ENCODE assay signal across 19 cellular contexts in genomic region chr22:50688448-50688847, GRCh38. TPM values are rescaled to one million over a fixed set of nuclear protein-coding genes. Genes with fewer than 3 reads are reported as not detected.
DNase-seq lines count a peak whose midpoint lies in the region; ATAC-seq and TF ChIP-seq lines count a peak whose summit lies in the region.
"Had no signal": no experiment of that assay in that cellular context is flagged by ENCODE, and none has a peak within 500 bp of the region (broad histone marks: within the 10 kb centered on the region; RNA-seq: fewer than 3 reads in every experiment).

No MANE protein-coding gene starts in this region.

- no TSS peak for BruUV-seq in PC-3 (replicated peaks; lab: Mats Ljungman, UMichigan)

- POLR2A ChIA-PET in PC-3 (lab: Charles Lee; ENCODE audit: unreplicated experiment): no interaction called here

- no peaks in the 10 kb centered on the region for H3K79me2 ChIP-seq in PC-3 (ENCODE audit: low read length)

- H3K27ac ChIP-seq in effector memory CD4-positive, alpha-beta T cell (ENCODE audit: insufficient read depth, low read length, poor library complexity, severe bottlenecking): no peak overlapping the region
- H3K27ac ChIP-seq in PC-3 (ENCODE audit: low read length): no peak overlapping the region

- H2AFZ ChIP-seq in PC-3 (ENCODE audit: low read length): no peak overlapping the region

- no peaks in the 10 kb centered on the region for H3K4me1 ChIP-seq in effector memory CD4-positive, alpha-beta T cell (ENCODE audit: control insufficient read depth, insufficient read depth, low read length, poor library complexity, severe bottlenecking)
- H3K4me1 ChIP-seq in PC-3 (ENCODE audit: insufficient read depth, low read length): no peaks in the 10 kb centered on the region

- intact Hi-C loops in posterior vena cava (cut with DNase I) (no loop called here), PC-3 (cut with micrococcal nuclease) (no loop called here)

- no peak overlapping the region for H3K4me3 ChIP-seq in effector memory CD4-positive, alpha-beta T cell (ENCODE audit: insufficient read depth, low read depth, low read length, poor library complexity, severe bottlenecking)
- H3K4me3 ChIP-seq in PC-3 (ENCODE audit: low read length): no peak overlapping the region

- CTCF ChIA-PET in PC-3 (lab: Charles Lee): no interaction called here

- H4K20me1 ChIP-seq in PC-3 (ENCODE audit: low read length): no peaks in the 10 kb centered on the region

- H3K4me2 ChIP-seq in PC-3 (ENCODE audit: low read length): no peak overlapping the region

- H3K9ac ChIP-seq in PC-3 (ENCODE audit: low read length): no peak overlapping the region

- H3K9me2 ChIP-seq in PC-3 (replicated peaks; ENCODE audit: low read length): no peaks in the 10 kb centered on the region

- TF ChIP-seq CTCF in PC-3 (conservative IDR thresholded peaks at IDR 0.05; ENCODE audit: low read depth, low read length): no peak

- no peaks in the 10 kb centered on the region for H3K27me3 ChIP-seq in effector memory CD4-positive, alpha-beta T cell (replicated peaks; ENCODE audit: control insufficient read depth, insufficient read depth, low read length, poor library complexity, severe bottlenecking)
- no peaks in the 10 kb centered on the region for H3K27me3 ChIP-seq in PC-3 (ENCODE audit: low read length)

- no peaks in the 10 kb centered on the region for H3F3A ChIP-seq in PC-3 (ENCODE audit: low read length, unreplicated experiment)

- no peaks in the 10 kb centered on the region for H3K36me3 ChIP-seq in effector memory CD4-positive, alpha-beta T cell (ENCODE audit: control insufficient read depth, insufficient read depth, low read length)
- no peaks in the 10 kb centered on the region for H3K36me3 ChIP-seq in PC-3 (ENCODE audit: low read depth, low read length)

- ATAC-seq in esophagus mucosa: peak; percentile 29
- no peak for ATAC-seq in PC-3
- ATAC-seq: HepG2 had no signal

- peak; percentile 2 for DNase-seq in stimulated activated CD4-positive, alpha-beta T cell treated with anti-CD3 and anti-CD28 coated beads, Interleukin-4, amount 100 ng/mL, for 24 hours
- no peak for DNase-seq in stimulated activated CD4-positive, alpha-beta T cell treated with anti-CD3 and anti-CD28 coated beads, Interleukin-15, amount 100 ng/mL, for 24 hours
- peak; percentile 58 for DNase-seq in posterior vena cava (ENCODE audit: low spot score)
- DNase-seq in effector memory CD4-positive, alpha-beta T cell: no peak
- DNase-seq in PC-3: no peak
- no peak for DNase-seq in NCI-H1930 (lab: John Stamatoyannopoulos, UW)
- DNase-seq: ACHN, AML-193, DMS153, HFFc6, KG1, NCI-H1436, NCI-H2029 treated with DMSO at 0.1 percent for 48 hours, NCI-H748 treated with DMSO at 0.1 percent for 48 hours had no signal

- no peaks in the 10 kb centered on the region for H3K9me3 ChIP-seq in effector memory CD4-positive, alpha-beta T cell (ENCODE audit: control insufficient read depth, low read length)
- no peaks in the 10 kb centered on the region for H3K9me3 ChIP-seq in PC-3 (ENCODE audit: low read length)

RNA-seq across cellular contexts. Expression of gene SHANK3, which starts 15.8 kb away (rescaled TPM):
- total RNA-seq in esophagus mucosa: 5.9 TPM
- 10 to 100 TPM; 24.2 to 34.4 TPM for total RNA-seq in posterior vena cava
- total RNA-seq in PC-3 (2014; rRNA removed): 3.7 and 6.8 TPM in 2 replicates

RNA-seq across cellular contexts. Expression of gene ACR, which starts 49.6 kb away (rescaled TPM):
- 0.40 TPM for total RNA-seq in esophagus mucosa
- 1 to 10 TPM in 1 of 2 donors, under 1 TPM in 1; 0.65 to 2.6 TPM for total RNA-seq in posterior vena cava
- not detected in 2 replicates for total RNA-seq in PC-3 (2014; rRNA removed)
- total RNA-seq: H4, HepG2, HFFc6, M059J, NCI-H460 had no signal

Comparison
In these comparisons a context has a peak if more than half of its experiments do, and no peak if none do; other contexts are left out.
1. DNase-seq: peak in stimulated activated CD4-positive, alpha-beta T cell treated with anti-CD3 and anti-CD28 coated beads, Interleukin-4, amount 100 ng/mL, for 24 hours (single experiment) and posterior vena cava (single experiment); none in stimulated activated CD4-positive, alpha-beta T cell treated with anti-CD3 and anti-CD28 coated beads, Interleukin-15, amount 100 ng/mL, for 24 hours (single experiment), effector memory CD4-positive, alpha-beta T cell (0 of 3), PC-3 (single experiment) and NCI-H1930 (0 of 2).